ENCODE assay signal across 8 cellular contexts in genomic region chr9:10612649-10613398, GRCh38. TPM values are rescaled to one million over a fixed set of nuclear protein-coding genes. Genes with fewer than 3 reads are reported as not detected.
DNase-seq lines count a peak whose midpoint lies in the region; ATAC-seq, FAIRE-seq and TF ChIP-seq lines count a peak whose summit lies in the region.

Gene PTPRD (minus strand): TSS chr9:10613002.

- no peak for TF ChIP-seq EP300 in suprapubic skin (IDR thresholded peaks at IDR 0.05)

- no peaks in the 10 kb centered on the region for H3K36me3 ChIP-seq in GM06990 (ENCODE audit: control insufficient read depth, insufficient read depth, low read length)
- no peaks in the 10 kb centered on the region for H3K36me3 ChIP-seq in duodenal mucosa (ENCODE audit: control insufficient read depth in 1 of 2, insufficient read depth in 2 of 2, low read length in 2 of 2)
- H3K36me3 ChIP-seq in suprapubic skin, result no peaks in the 10 kb centered on the region

- H3K9me3 ChIP-seq in duodenal mucosa (ENCODE audit: control insufficient read depth in 1 of 2, low read length in 2 of 2) (no peaks in the 10 kb centered on the region), suprapubic skin (no peaks in the 10 kb centered on the region)

- H3K27ac ChIP-seq in HL-60 (replicated peaks) (no peak within 1 kb of the TSS), duodenal mucosa (ENCODE audit: low read depth, low read length) (no peak within 1 kb of the TSS), suprapubic skin (no peak within 1 kb of the TSS)

- H3K4me3 ChIP-seq in GM06990 (replicated peaks; ENCODE audit: low read depth, low read length) (no peak within 1 kb of the TSS), HL-60 (replicated peaks; ENCODE audit: insufficient read depth, low read length) (peak within 1 kb of the TSS; percentile 15; the same call in 1 of the 2 replicates), duodenal mucosa (ENCODE audit: low read depth in 1 of 2, low read length in 2 of 2) (peak within 1 kb of the TSS; percentile 19 to 30), suprapubic skin (peak within 1 kb of the TSS; percentile 56)

- TF ChIP-seq POLR2A in suprapubic skin (IDR thresholded peaks at IDR 0.05), result no peak

- H3K27me3 ChIP-seq in GM06990 (replicated peaks; ENCODE audit: control insufficient read depth, insufficient read depth, low read length) (no peaks in the 10 kb centered on the region), HL-60 (ENCODE audit: insufficient read depth, poor library complexity, severe bottlenecking) (peaks cover 35% of the 10 kb centered on the region), duodenal mucosa (ENCODE audit: control insufficient read depth in 1 of 2, insufficient read depth in 2 of 2, low read length in 2 of 2) (peaks cover 12 to 23% of the 10 kb centered on the region in 2 donors), suprapubic skin (peaks cover 58% of the 10 kb centered on the region)

- H3K4me1 ChIP-seq in duodenal mucosa (ENCODE audit: control insufficient read depth in 1 of 2, insufficient read depth in 2 of 2, low read length in 2 of 2) (no peaks in the 10 kb centered on the region), suprapubic skin (peaks cover 15% of the 10 kb centered on the region)

- DNase-seq in GM06990 (ENCODE audit: extremely low read depth, insufficient read length) (peak; percentile 1), HL-60 (ENCODE audit: low read depth in 1 of 2, low spot score in 1 of 2) (peak in 1 of 2 experiments; percentile 34), RCC 7860 (ENCODE audit: low spot score) (peak; percentile 13), lung microvascular endothelial cell (ENCODE audit: low read depth in 2 of 2) (peak; percentile 1 to 10), suprapubic skin (ENCODE audit: low spot score in 2 of 2) (no peak), amniotic stem cell (lab: John Stamatoyannopoulos, UW) (no peak)

- TF ChIP-seq CTCF in GM06990 (IDR thresholded peaks at IDR 0.05; ENCODE audit: insufficient read depth, low read length, poor library complexity, severe bottlenecking) (no peak), HL-60 (IDR thresholded peaks at IDR 0.05; ENCODE audit: insufficient read depth, low read length) (no peak), suprapubic skin (IDR thresholded peaks at IDR 0.05) (peak in 1 of 2 donors; percentile 24)

- no peak within 1 kb of the TSS for H3K9ac ChIP-seq in duodenal mucosa (ENCODE audit: low read depth in 1 of 2, low read length in 2 of 2)

- no peak for FAIRE-seq in RCC 7860 (lab: Jason Lieb, UNC)

- peak; percentile 94 for ATAC-seq in GM21390 (IDR thresholded peaks at IDR 0.05; ENCODE audit: unreplicated experiment)

- WGBS in suprapubic skin, result under 1% methylated on average over 19 of the region's 86 CpGs

RNA-seq across cellular contexts. Expression of gene PTPRD, which starts in this region (rescaled TPM):
- total RNA-seq in lung microvascular endothelial cell, result 1.2 and 2.4 TPM in 2 replicates
- 1 to 10 TPM in 3 of 4 donors, under 1 TPM in 1; 0.49 to 3.3 (median 2.5) TPM for total RNA-seq in suprapubic skin

Comparison
In these comparisons a context has a peak if more than half of its experiments do, and no peak if none do; other contexts are left out.
1. DNase-seq: peak in GM06990 (single experiment), RCC 7860 (single experiment) and lung microvascular endothelial cell (2 of 2); none in suprapubic skin (0 of 2) and amniotic stem cell (single experiment).